8 cellular contexts compared by ENCODE assay signal in the genomic region with DNA sequence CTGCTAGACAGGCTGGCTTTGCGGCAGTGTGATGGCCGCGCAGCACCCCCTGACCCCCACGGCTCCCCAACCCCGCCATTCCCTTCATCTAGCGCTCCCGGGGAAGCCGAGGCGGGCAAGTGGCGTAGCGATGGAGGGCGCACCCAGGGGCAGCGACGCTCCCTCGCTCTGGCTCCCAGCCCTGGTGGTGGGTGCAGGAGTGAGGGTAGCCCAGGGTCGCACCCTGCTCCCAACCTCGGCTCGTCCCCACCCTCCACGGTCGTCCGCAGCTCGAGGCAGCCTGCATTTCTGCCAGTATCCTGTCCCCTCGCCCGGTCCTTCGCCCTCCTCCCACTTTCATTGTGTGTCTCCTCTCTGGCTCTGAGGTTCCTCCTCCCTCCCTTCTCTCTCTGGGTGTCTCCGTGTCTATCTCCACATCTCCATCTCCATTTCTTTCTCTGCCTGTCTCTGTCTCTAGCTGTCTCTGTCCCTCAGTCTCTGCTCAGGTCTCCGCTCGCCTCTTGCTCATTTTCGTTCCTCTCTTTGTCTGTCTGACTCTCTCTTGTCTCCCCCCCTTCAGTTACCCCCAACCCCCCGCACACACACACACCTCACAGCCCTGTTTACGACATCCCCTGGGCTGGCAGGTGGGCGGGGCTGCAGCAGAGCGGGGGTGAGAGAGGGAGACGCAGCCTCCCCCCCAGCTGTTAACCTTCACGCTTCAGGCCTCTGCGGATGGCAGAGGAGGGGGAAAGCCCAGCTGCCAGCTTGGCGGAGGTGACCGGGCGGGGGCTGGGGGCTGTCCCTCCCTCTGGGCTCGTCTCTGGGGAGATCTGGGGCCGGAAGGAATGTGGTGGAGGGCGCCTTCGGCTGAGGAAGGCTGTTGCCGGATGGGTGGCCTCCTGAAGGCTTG. TPM values are rescaled to one million over a fixed set of nuclear protein-coding genes. Genes with fewer than 3 reads are reported as not detected.
DNase-seq lines count a peak whose midpoint lies in the region; ATAC-seq and TF ChIP-seq lines count a peak whose summit lies in the region.

No MANE protein-coding gene starts in this region.

- peak overlapping the region in 1 of 2 experiments; percentile 96 for H3K23ac ChIP-seq in mesenchymal stem cell (ENCODE audit: low read length in 2 of 2)

- peak overlapping the region; percentile 79 for H3K9ac ChIP-seq in mesenchymal stem cell (ENCODE audit: low read length)

- TF ChIP-seq CTCF in activated B cell treated with CpG ODN at 0.5 μM for 24 hours (IDR thresholded peaks at IDR 0.05): no peak

- H3K4me1 ChIP-seq in mesenchymal stem cell (ENCODE audit: control insufficient read depth, insufficient read depth, low read depth, low read length): peaks cover 65% of the 10 kb centered on the region

- H3K27me3 Mint-ChIP-seq in activated B cell treated with CpG ODN at 0.5 μM for 24 hours: no peaks in the 10 kb centered on the region

- no peaks in the 10 kb centered on the region for H3K79me1 ChIP-seq in mesenchymal stem cell (replicated peaks; ENCODE audit: low read length, poor library complexity, severe bottlenecking)

- peak overlapping the region; percentile 25 for H2AK5ac ChIP-seq in mesenchymal stem cell (ENCODE audit: low read length, severe bottlenecking)

- H3K14ac ChIP-seq in mesenchymal stem cell (ENCODE audit: low read length in 2 of 2): peak overlapping the region in 1 of 2 experiments; percentile 78

- H2BK12ac ChIP-seq in mesenchymal stem cell (ENCODE audit: low read length in 2 of 2): peak overlapping the region in 1 of 2 experiments; percentile 96

- H3K27me3 ChIP-seq in mesenchymal stem cell (ENCODE audit: control insufficient read depth in 1 of 2, insufficient read depth in 1 of 2, low read length in 2 of 2): no peaks in the 10 kb centered on the region

- POLR2A ChIA-PET in activated B cell treated with CpG ODN at 0.5 μM for 24 hours (lab: Charles Lee): interaction anchor here (0.5 to 6.8 kb wide), 28 partner anchors 8 to 530 kb away, joined by 3 to 86 read pairs (median 6); a partner anchor contains a TSS

- peak overlapping the region; percentile 78 for H2BK120ac ChIP-seq in mesenchymal stem cell (ENCODE audit: low read depth, low read length)

- no peaks in the 10 kb centered on the region for H3K36me3 ChIP-seq in mesenchymal stem cell (ENCODE audit: control insufficient read depth in 1 of 2, insufficient read depth in 2 of 2, low read depth in 1 of 2, low read length in 2 of 2)

- CTCF ChIA-PET in activated B cell treated with CpG ODN at 0.5 μM for 24 hours (lab: Charles Lee): interaction anchor here (1.0 to 6.0 kb wide), 7 partner anchors 18 to 113 kb away, joined by 3 to 40 read pairs (median 5); no protein-coding TSS in a partner anchor

- intact Hi-C loops in activated B cell treated with CpG ODN at 0.5 μM for 24 hours (cut with micrococcal nuclease): loop anchor here (1.0 to 5.0 kb wide), 10 partner anchors 8 to 455 kb away; a partner anchor contains a TSS

- H3K4me3 Mint-ChIP-seq in activated B cell treated with CpG ODN at 0.5 μM for 24 hours: peak overlapping the region; percentile 89

- peak; percentile 44 for DNase-seq in NCI-H345 (lab: John Stamatoyannopoulos, UW)
- DNase-seq in NCI-H345 treated with DMSO at 0.1 percent for 48 hours (lab: John Stamatoyannopoulos, UW; ENCODE audit: unreplicated experiment): no peak
- peak; percentile 80 for DNase-seq in activated B cell treated with CpG ODN at 0.5 μM for 24 hours
- peak; percentile 40 for DNase-seq in central memory CD4-positive, alpha-beta T cell
- peak; percentile 31 for DNase-seq in mesenchymal stem cell
- DNase-seq in stimulated activated CD8-positive, alpha-beta memory T cell treated with anti-CD3 and anti-CD28 coated beads, Interleukin-4, amount 100 ng/mL, for 24 hours (ENCODE audit: low read depth): peak; percentile 76
- no peak for DNase-seq in UCSD-AML1 (lab: John Stamatoyannopoulos, UW; ENCODE audit: unreplicated experiment)

- H3K27ac ChIP-seq in mesenchymal stem cell (ENCODE audit: low read length, poor library complexity, severe bottlenecking): peak overlapping the region; percentile 79

- peak overlapping the region in 1 of 2 experiments; percentile 67 for H3K4ac ChIP-seq in mesenchymal stem cell (ENCODE audit: low read depth in 1 of 2, low read length in 2 of 2)

- H3K9me3 ChIP-seq in mesenchymal stem cell (ENCODE audit: control insufficient read depth, low read length): no peaks in the 10 kb centered on the region

- peak overlapping the region; percentile 18 for H4K91ac ChIP-seq in mesenchymal stem cell (ENCODE audit: low read length)

- H3K18ac ChIP-seq in mesenchymal stem cell (ENCODE audit: low read depth in 1 of 2, low read length in 2 of 2): peak overlapping the region; percentile 65 to 93

- peaks cover 69% of the 10 kb centered on the region for H3K4me1 Mint-ChIP-seq in activated B cell treated with CpG ODN at 0.5 μM for 24 hours

- WGBS in mesenchymal stem cell: 5% methylated on average over 17 of the region's 44 CpGs

- H2BK5ac ChIP-seq in mesenchymal stem cell (ENCODE audit: low read depth, low read length, poor library complexity, severe bottlenecking): peak overlapping the region; percentile 87

- peak overlapping the region; percentile 35 for H4K8ac ChIP-seq in mesenchymal stem cell (ENCODE audit: low read length)

- H2AFZ ChIP-seq in mesenchymal stem cell (ENCODE audit: low read depth, low read length): peak overlapping the region; percentile 65

- H3K27ac Mint-ChIP-seq in activated B cell treated with CpG ODN at 0.5 μM for 24 hours: peak overlapping the region; percentile 93

- no peaks in the 10 kb centered on the region for H3K36me3 Mint-ChIP-seq in activated B cell treated with CpG ODN at 0.5 μM for 24 hours (ENCODE audit: low read depth)

- no peaks in the 10 kb centered on the region for H3K9me3 Mint-ChIP-seq in activated B cell treated with CpG ODN at 0.5 μM for 24 hours

- ATAC-seq in HG03280 (IDR thresholded peaks at IDR 0.05; ENCODE audit: unreplicated experiment): peak; percentile 33
- ATAC-seq in activated B cell treated with CpG ODN at 0.5 μM for 24 hours (ENCODE audit: low read depth): peak; percentile 71

- H2BK15ac ChIP-seq in mesenchymal stem cell (ENCODE audit: low read depth, poor library complexity, severe bottlenecking): no peak overlapping the region

- peak overlapping the region; percentile 86 for H3K4me2 ChIP-seq in mesenchymal stem cell (ENCODE audit: low read length, poor library complexity, severe bottlenecking)

- H3K4me3 ChIP-seq in mesenchymal stem cell (ENCODE audit: insufficient read depth in 1 of 2, low read depth in 1 of 2, low read length in 2 of 2): peak overlapping the region; percentile 47 to 71

RNA-seq across cellular contexts. Expression of a gene that starts 48.7 kb away (rescaled TPM):
- total RNA-seq in activated B cell treated with CpG ODN at 0.5 μM for 24 hours: not detected in 2 replicates
- polyA plus RNA-seq in mesenchymal stem cell (2013, experiment 1 of 2): 0.07 TPM
- polyA plus RNA-seq in mesenchymal stem cell (2013, experiment 2 of 2): 0.08 TPM

Comparison
In these comparisons a context has a peak if more than half of its experiments do, and no peak if none do; other contexts are left out.
1. DNase-seq: peak in NCI-H345 (single experiment), activated B cell treated with CpG ODN at 0.5 μM for 24 hours (single experiment), central memory CD4-positive, alpha-beta T cell (single experiment), mesenchymal stem cell (single experiment) and stimulated activated CD8-positive, alpha-beta memory T cell treated with anti-CD3 and anti-CD28 coated beads, Interleukin-4, amount 100 ng/mL, for 24 hours (single experiment); none in NCI-H345 treated with DMSO at 0.1 percent for 48 hours (single experiment) and UCSD-AML1 (single experiment).